1 cellular context compared by ENCODE assay signal in genomic region chr14:26939756-26940155, GRCh38.
TF ChIP-seq lines count a peak whose summit lies in the region.

No MANE protein-coding gene starts in this region.

TF ChIP-seq in H1, 55 proteins besides CTCF, POLR2A, EP300 and RAD21 (continued from another document):
- TF ChIP-seq CHD7 (IDR thresholded peaks at IDR 0.05; ENCODE audit: insufficient replicate concordance, low read length) (no peak), NRF1 (IDR thresholded peaks at IDR 0.05; ENCODE audit: low read depth, low read length) (no peak), CREB1 (IDR thresholded peaks at IDR 0.05) (no peak), SIRT6 (IDR thresholded peaks at IDR 0.05; ENCODE audit: low read length) (no peak), ASH2L (IDR thresholded peaks at IDR 0.05; ENCODE audit: low read length) (no peak), CHD1 (IDR thresholded peaks at IDR 0.05; ENCODE audit: low read depth, low read length) (no peak), BRCA1 (IDR thresholded peaks at IDR 0.05; ENCODE audit: low read depth, low read length) (no peak)
